In genomic region chr13:99610702-99611289, GRCh38 we compare ENCODE assay signal across 12 cellular contexts. TPM values are rescaled to one million over a fixed set of nuclear protein-coding genes. Genes with fewer than 3 reads are reported as not detected.
DNase-seq lines count a peak whose midpoint lies in the region; ATAC-seq and TF ChIP-seq lines count a peak whose summit lies in the region.
"Had no signal": no experiment of that assay in that cellular context is flagged by ENCODE, and none has a peak within 500 bp of the region (broad histone marks: within the 10 kb centered on the region; RNA-seq: fewer than 3 reads in every experiment).

No MANE protein-coding gene starts in this region.

- no peak overlapping the region for H3K4me3 ChIP-seq in BJ (ENCODE audit: low read depth, low read length)
- H3K4me3 ChIP-seq in fibroblast of villous mesenchyme (ENCODE audit: low read depth, low read length): no peak overlapping the region
- H3K4me3 ChIP-seq: lower lobe of right lung had no signal

- no peaks in the 10 kb centered on the region for H3K9me3 ChIP-seq in T-helper 17 cell (ENCODE audit: control insufficient read depth, low read length, poor library complexity, severe bottlenecking)
- H3K9me3 ChIP-seq: lower lobe of right lung had no signal

- POLR2A ChIA-PET in BJ (lab: Charles Lee): no interaction called here

- no peaks in the 10 kb centered on the region; the same call in 1 of the 2 replicates for H3K27me3 ChIP-seq in BJ (ENCODE audit: control insufficient read depth, insufficient read depth, low read length)

- no peaks in the 10 kb centered on the region for H3K36me3 Mint-ChIP-seq in T-helper 17 cell (ENCODE audit: low read depth)

- H3K4me1 Mint-ChIP-seq in T-helper 17 cell: peaks cover 31% of the 10 kb centered on the region

- no peak for DNase-seq in BJ (ENCODE audit: low read depth)
- DNase-seq in H4 (ENCODE audit: low spot score): peak; percentile 8
- DNase-seq in OCI-M1 (lab: John Stamatoyannopoulos, UW): peak; percentile 31
- peak; percentile 65 for DNase-seq in fibroblast of villous mesenchyme (ENCODE audit: low read depth)
- no peak for DNase-seq in dermis blood vessel endothelial cell
- no peak for DNase-seq in T-helper 17 cell
- DNase-seq in activated T-cell treated with anti-CD3 and anti-CD28 coated beads, Interleukin-2, amount 50 U/mL, for 1 hour: no peak
- DNase-seq in GM19238 (ENCODE audit: insufficient read length, low spot score): no peak
- DNase-seq: lower lobe of right lung; NCI-H187; stimulated activated CD4-positive, alpha-beta T cell treated with anti-CD3 and anti-CD28 coated beads, Interleukin-2, amount 100 ng/mL, for 24 hours; stimulated activated naive CD8-positive, alpha-beta T cell treated with anti-CD3 and anti-CD28 coated beads, Interleukin-15, Interleukin-2, amounts not matched to agents 100 U/mL and 50 U/mL, for 24 hours had no signal

- CTCF ChIA-PET in BJ (lab: Yijun Ruan, JAX): interaction anchor here (0.7 to 1.3 kb wide), 4 partner anchors 9 to 110 kb away, joined by 3 read pairs; no protein-coding TSS in a partner anchor

- no peaks in the 10 kb centered on the region for H3K36me3 ChIP-seq in BJ (ENCODE audit: control insufficient read depth, insufficient read depth, low read length)
- H3K36me3 ChIP-seq: lower lobe of right lung had no signal

- no peak overlapping the region for H3K4me3 Mint-ChIP-seq in T-helper 17 cell

- TF ChIP-seq CTCF in BJ (IDR thresholded peaks at IDR 0.05; ENCODE audit: insufficient read depth, low read depth, low read length) (peak; percentile 31; the same call in 1 of the 2 replicates), fibroblast of villous mesenchyme (IDR thresholded peaks at IDR 0.05; ENCODE audit: insufficient read depth, low read depth, low read length) (peak; percentile 23)

- ATAC-seq in T-helper 17 cell: no peak
- ATAC-seq: lower lobe of right lung; stimulated activated naive CD8-positive, alpha-beta T cell treated with anti-CD3 and anti-CD28 coated beads, Interleukin-15, Interleukin-2, amounts not matched to agents 100 U/mL and 50 U/mL, for 24 hours had no signal

- H3K27me3 Mint-ChIP-seq in T-helper 17 cell: no peaks in the 10 kb centered on the region

- H3K27ac Mint-ChIP-seq in T-helper 17 cell: no peak overlapping the region

RNA-seq across cellular contexts. Expression of gene CLYBL, which starts 4.3 kb away (rescaled TPM):
- 0.78 and 1.2 TPM in 2 replicates for polyA plus RNA-seq in BJ (2011; rRNA removed)
- polyA minus RNA-seq in BJ (2011; rRNA and poly(A)+ RNA removed): 0.47 and 0.57 TPM in 2 replicates
- 0.10 and 0.33 TPM in 2 replicates for total RNA-seq in H4 (2014; rRNA removed; shearing (Covaris generic))
- total RNA-seq in fibroblast of villous mesenchyme: 0.32 and 1.3 TPM in 2 replicates
- 1.2 and 2.5 TPM in 2 replicates for total RNA-seq in dermis blood vessel endothelial cell
- total RNA-seq in T-helper 17 cell: 10 to 100 TPM; 12.8 to 14.5 TPM

Comparison
In these comparisons a context has a peak if more than half of its experiments do, and no peak if none do; other contexts are left out.
1. DNase-seq: peak in H4 (single experiment), OCI-M1 (single experiment) and fibroblast of villous mesenchyme (single experiment); none in BJ (single experiment), dermis blood vessel endothelial cell (single experiment), T-helper 17 cell (0 of 3), activated T-cell treated with anti-CD3 and anti-CD28 coated beads, Interleukin-2, amount 50 U/mL, for 1 hour (single experiment) and GM19238 (single experiment).